15 cellular contexts compared by ENCODE assay signal in the genomic region with DNA sequence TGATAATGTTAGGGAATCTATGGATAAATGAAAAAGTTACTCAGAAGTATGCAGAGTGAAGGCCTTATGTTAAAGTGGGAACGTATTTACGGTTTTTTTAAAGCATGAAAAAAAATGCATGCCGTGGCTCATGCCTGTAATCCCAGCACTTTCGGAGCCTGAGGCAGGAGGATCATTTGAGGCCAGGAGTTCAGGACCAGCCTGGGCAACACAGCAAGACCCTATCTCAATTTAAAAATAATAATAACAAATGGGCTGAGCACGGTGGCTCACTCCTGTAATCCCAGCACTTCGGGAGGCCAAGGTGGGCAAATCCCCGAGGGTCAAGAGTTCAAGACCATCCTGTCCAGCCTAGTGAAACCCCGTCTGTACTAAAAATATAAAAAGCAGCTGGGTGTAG. TPM values are rescaled to one million over a fixed set of nuclear protein-coding genes. Genes with fewer than 3 reads are reported as not detected.
"Had no signal": no experiment of that assay in that cellular context is flagged by ENCODE, and none has a peak within 500 bp of the region (broad histone marks: within the 10 kb centered on the region; RNA-seq: fewer than 3 reads in every experiment).

No MANE protein-coding gene starts in this region.

- H3K9me3 Mint-ChIP-seq: activated naive CD4-positive, alpha-beta T cell treated with anti-CD3 and anti-CD28 coated beads for 36 hours; activated T-helper 2 cell treated with anti-CD3 and anti-CD28 coated beads, Interferon-gamma antibody, Interleukin-2, Interleukin-4, amounts not matched to agents 10 μg/mL and 5 μg/mL and 100 μg/mL, durations not matched to agents 14 hours and 24 hours and 36 hours; naive B cell; neural progenitor cell had no signal

- H3K36me3 ChIP-seq: neural progenitor cell, uterus had no signal

- ATAC-seq: activated CD4-positive, alpha-beta T cell treated with anti-CD3 and anti-CD28 coated beads for 36 hours; body of pancreas; esophagus mucosa; sciatic nerve had no signal

- H3K9ac ChIP-seq: neural progenitor cell had no signal

- H3K4me1 ChIP-seq: uterus had no signal

- H3K36me3 Mint-ChIP-seq: naive B cell had no signal

- H3K27me3 Mint-ChIP-seq: activated CD4-positive, alpha-beta T cell treated with anti-CD3 and anti-CD28 coated beads for 36 hours; naive B cell had no signal

- H3K4me3 ChIP-seq: body of pancreas, coronary artery, neural progenitor cell, uterus had no signal

- H3K27me3 ChIP-seq: body of pancreas, neural progenitor cell, uterus had no signal

- DNase-seq: activated CD4-positive, alpha-beta T cell treated with anti-CD3 and anti-CD28 coated beads for 36 hours; activated naive CD4-positive, alpha-beta T cell treated with anti-CD3 and anti-CD28 coated beads for 36 hours; body of pancreas; central memory CD4-positive, alpha-beta T cell; naive B cell; uterus; WERI-Rb-1 had no signal

- H3K27ac Mint-ChIP-seq: activated naive CD4-positive, alpha-beta T cell treated with anti-CD3 and anti-CD28 coated beads for 36 hours; activated T-helper 2 cell treated with anti-CD3 and anti-CD28 coated beads, Interferon-gamma antibody, Interleukin-2, Interleukin-4, amounts not matched to agents 10 μg/mL and 5 μg/mL and 100 μg/mL, durations not matched to agents 14 hours and 24 hours and 36 hours; neural progenitor cell had no signal

- H2AFZ ChIP-seq: neural progenitor cell had no signal

- H3K4me3 Mint-ChIP-seq: activated CD4-positive, alpha-beta T cell treated with anti-CD3 and anti-CD28 coated beads for 36 hours; activated naive CD4-positive, alpha-beta T cell treated with anti-CD3 and anti-CD28 coated beads for 36 hours; naive B cell; neural progenitor cell had no signal

- H3K4me2 ChIP-seq: neural progenitor cell had no signal

- H3K9me3 ChIP-seq: body of pancreas, uterus had no signal

RNA-seq across cellular contexts. Expression of gene SLC35G6, which starts 8.9 kb away (rescaled TPM):
- total RNA-seq: activated CD4-positive, alpha-beta T cell treated with anti-CD3 and anti-CD28 coated beads for 36 hours; activated naive CD4-positive, alpha-beta T cell treated with anti-CD3 and anti-CD28 coated beads for 36 hours; activated T-helper 2 cell treated with anti-CD3 and anti-CD28 coated beads, Interferon-gamma antibody, Interleukin-2, Interleukin-4, amounts not matched to agents 10 μg/mL and 5 μg/mL and 100 μg/mL, durations not matched to agents 14 hours and 24 hours and 36 hours; body of pancreas; esophagus mucosa; lung microvascular endothelial cell; mononuclear cell; osteocyte; sciatic nerve; uterus had no signal
